ENCODE assay signal across 2 cellular contexts in the genomic region with DNA sequence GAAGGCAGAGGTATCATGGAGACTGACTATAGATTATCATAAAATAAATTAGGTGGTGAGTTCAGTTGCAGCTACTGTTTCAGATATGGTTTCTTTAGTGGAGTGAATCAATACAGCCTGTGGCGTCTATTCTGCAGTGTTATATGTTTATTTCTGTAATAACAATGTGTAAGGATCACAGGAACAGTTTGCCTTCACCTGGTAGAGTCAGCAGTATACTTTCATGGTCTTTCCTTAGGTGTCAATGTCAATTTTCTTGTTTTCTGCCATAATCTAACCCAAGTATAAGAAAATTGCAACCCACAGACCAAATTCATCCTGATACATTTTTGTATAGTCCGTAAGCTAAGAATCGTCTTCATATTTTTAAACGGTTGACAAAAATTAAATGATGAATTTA.
TF ChIP-seq lines count a peak whose summit lies in the region.

No MANE protein-coding gene starts in this region.

TF ChIP-seq in SK-N-SH, 30 proteins besides CTCF, POLR2A, EP300 and RAD21:
- TF ChIP-seq, protein P1, sequence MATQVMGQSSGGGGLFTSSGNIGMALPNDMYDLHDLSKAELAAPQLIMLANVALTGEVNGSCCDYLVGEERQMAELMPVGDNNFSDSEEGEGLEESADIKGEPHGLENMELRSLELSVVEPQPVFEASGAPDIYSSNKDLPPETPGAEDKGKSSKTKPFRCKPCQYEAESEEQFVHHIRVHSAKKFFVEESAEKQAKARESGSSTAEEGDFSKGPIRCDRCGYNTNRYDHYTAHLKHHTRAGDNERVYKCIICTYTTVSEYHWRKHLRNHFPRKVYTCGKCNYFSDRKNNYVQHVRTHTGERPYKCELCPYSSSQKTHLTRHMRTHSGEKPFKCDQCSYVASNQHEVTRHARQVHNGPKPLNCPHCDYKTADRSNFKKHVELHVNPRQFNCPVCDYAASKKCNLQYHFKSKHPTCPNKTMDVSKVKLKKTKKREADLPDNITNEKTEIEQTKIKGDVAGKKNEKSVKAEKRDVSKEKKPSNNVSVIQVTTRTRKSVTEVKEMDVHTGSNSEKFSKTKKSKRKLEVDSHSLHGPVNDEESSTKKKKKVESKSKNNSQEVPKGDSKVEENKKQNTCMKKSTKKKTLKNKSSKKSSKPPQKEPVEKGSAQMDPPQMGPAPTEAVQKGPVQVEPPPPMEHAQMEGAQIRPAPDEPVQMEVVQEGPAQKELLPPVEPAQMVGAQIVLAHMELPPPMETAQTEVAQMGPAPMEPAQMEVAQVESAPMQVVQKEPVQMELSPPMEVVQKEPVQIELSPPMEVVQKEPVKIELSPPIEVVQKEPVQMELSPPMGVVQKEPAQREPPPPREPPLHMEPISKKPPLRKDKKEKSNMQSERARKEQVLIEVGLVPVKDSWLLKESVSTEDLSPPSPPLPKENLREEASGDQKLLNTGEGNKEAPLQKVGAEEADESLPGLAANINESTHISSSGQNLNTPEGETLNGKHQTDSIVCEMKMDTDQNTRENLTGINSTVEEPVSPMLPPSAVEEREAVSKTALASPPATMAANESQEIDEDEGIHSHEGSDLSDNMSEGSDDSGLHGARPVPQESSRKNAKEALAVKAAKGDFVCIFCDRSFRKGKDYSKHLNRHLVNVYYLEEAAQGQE (IDR thresholded peaks at IDR 0.05; ENCODE audit: low read depth, low read length) = no peak
- no peak for TF ChIP-seq POLR2AphosphoS5 (IDR thresholded peaks at IDR 0.05; ENCODE audit: low read depth, low read length)
- TF ChIP-seq FOXM1 (IDR thresholded peaks at IDR 0.05; ENCODE audit: low read depth) = no peak

TF ChIP-seq in SK-N-SH treated with all-trans-retinoic acid at 6 μM for 48 hours, 23 proteins besides CTCF, POLR2A, EP300 and RAD21 (continued from another document):
- TF ChIP-seq, protein P2, sequence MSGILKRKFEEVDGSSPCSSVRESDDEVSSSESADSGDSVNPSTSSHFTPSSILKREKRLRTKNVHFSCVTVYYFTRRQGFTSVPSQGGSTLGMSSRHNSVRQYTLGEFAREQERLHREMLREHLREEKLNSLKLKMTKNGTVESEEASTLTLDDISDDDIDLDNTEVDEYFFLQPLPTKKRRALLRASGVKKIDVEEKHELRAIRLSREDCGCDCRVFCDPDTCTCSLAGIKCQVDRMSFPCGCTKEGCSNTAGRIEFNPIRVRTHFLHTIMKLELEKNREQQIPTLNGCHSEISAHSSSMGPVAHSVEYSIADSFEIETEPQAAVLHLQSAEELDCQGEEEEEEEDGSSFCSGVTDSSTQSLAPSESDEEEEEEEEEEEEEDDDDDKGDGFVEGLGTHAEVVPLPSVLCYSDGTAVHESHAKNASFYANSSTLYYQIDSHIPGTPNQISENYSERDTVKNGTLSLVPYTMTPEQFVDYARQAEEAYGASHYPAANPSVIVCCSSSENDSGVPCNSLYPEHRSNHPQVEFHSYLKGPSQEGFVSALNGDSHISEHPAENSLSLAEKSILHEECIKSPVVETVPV (CRISPR knock-in tag; IDR thresholded peaks at IDR 0.05) = no peak
- TF ChIP-seq ARNTL (CRISPR knock-in tag; IDR thresholded peaks at IDR 0.05; ENCODE audit: borderline replicate concordance, low read depth) (no peak), CSDC2 (CRISPR knock-in tag; IDR thresholded peaks at IDR 0.05) (no peak), ZFP3 (CRISPR knock-in tag; IDR thresholded peaks at IDR 0.05) (no peak), ZC3H10 (CRISPR knock-in tag; IDR thresholded peaks at IDR 0.05) (no peak), ZNF70 (CRISPR knock-in tag; IDR thresholded peaks at IDR 0.05) (no peak), BACH2 (CRISPR knock-in tag; IDR thresholded peaks at IDR 0.05; ENCODE audit: borderline replicate concordance) (no peak), TCF4 (CRISPR knock-in tag; IDR thresholded peaks at IDR 0.05; ENCODE audit: borderline replicate concordance) (no peak), ZFP30 (CRISPR knock-in tag; IDR thresholded peaks at IDR 0.05) (no peak), OSR1 (CRISPR knock-in tag; IDR thresholded peaks at IDR 0.05) (no peak), ISL1 (CRISPR knock-in tag; IDR thresholded peaks at IDR 0.05) (no peak)
- TF ChIP-seq, protein P3, sequence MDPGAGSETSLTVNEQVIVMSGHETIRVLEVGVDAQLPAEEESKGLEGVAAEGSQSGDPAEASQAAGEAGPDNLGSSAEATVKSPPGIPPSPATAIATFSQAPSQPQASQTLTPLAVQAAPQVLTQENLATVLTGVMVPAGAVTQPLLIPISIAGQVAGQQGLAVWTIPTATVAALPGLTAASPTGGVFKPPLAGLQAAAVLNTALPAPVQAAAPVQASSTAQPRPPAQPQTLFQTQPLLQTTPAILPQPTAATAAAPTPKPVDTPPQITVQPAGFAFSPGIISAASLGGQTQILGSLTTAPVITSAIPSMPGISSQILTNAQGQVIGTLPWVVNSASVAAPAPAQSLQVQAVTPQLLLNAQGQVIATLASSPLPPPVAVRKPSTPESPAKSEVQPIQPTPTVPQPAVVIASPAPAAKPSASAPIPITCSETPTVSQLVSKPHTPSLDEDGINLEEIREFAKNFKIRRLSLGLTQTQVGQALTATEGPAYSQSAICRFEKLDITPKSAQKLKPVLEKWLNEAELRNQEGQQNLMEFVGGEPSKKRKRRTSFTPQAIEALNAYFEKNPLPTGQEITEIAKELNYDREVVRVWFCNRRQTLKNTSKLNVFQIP (CRISPR knock-in tag; IDR thresholded peaks at IDR 0.05; ENCODE audit: borderline replicate concordance, low read depth) = no peak
- TF ChIP-seq, protein P4, sequence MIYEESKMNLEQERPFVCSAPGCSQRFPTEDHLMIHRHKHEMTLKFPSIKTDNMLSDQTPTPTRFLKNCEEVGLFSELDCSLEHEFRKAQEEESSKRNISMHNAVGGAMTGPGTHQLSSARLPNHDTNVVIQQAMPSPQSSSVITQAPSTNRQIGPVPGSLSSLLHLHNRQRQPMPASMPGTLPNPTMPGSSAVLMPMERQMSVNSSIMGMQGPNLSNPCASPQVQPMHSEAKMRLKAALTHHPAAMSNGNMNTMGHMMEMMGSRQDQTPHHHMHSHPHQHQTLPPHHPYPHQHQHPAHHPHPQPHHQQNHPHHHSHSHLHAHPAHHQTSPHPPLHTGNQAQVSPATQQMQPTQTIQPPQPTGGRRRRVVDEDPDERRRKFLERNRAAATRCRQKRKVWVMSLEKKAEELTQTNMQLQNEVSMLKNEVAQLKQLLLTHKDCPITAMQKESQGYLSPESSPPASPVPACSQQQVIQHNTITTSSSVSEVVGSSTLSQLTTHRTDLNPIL (CRISPR knock-in tag; IDR thresholded peaks at IDR 0.05; ENCODE audit: low read depth) = no peak
